In the genomic region with DNA sequence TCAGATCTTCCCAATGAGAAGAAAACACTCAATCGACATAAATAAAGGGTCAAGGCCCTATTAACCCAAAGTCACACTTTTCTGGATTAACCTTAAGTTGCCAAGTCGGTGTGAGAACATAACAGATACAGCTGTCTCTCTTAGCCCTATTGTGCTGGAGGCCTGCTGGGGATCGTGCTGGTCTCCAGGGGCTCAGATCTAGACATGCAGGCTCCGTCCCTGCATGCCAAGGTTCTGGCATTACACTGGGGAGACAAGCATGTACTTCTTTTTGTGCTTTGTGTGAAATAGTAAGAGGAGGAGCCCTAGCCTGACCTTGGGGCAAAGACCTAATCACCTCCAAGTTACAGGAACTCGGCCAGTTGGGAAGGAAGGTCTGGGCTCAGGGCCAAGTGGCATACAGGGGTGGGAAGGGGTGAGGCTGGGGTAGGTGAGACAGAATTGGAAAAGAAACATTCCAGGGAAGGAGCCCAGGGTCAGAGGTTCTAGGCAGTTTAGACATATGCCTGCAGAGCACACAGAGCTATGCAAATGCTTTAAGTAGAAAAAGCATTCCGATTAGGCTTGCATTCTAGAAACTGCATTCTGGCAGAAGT, we compare ENCODE assay signal across 2 cellular contexts.
TF ChIP-seq lines count a peak whose summit lies in the region.

No MANE protein-coding gene starts in this region.

TF ChIP-seq in H1, 55 proteins besides CTCF, POLR2A, EP300 and RAD21:
- TF ChIP-seq RFX5 (IDR thresholded peaks at IDR 0.05; ENCODE audit: borderline replicate concordance, low read depth, low read length) (no peak), TBP (IDR thresholded peaks at IDR 0.05; ENCODE audit: low read depth, low read length) (no peak), TAF7 (optimal IDR thresholded peaks at IDR 0.05; ENCODE audit: borderline replicate concordance, low read depth, low read length) (no peak), CHD2 (IDR thresholded peaks at IDR 0.05; ENCODE audit: low read length) (no peak)

TF ChIP-seq in HepG2, 621 proteins besides CTCF, POLR2A, EP300 and RAD21:
- TF ChIP-seq ZNF24 (IDR thresholded peaks at IDR 0.05): no peak
- TF ChIP-seq, protein P1, sequence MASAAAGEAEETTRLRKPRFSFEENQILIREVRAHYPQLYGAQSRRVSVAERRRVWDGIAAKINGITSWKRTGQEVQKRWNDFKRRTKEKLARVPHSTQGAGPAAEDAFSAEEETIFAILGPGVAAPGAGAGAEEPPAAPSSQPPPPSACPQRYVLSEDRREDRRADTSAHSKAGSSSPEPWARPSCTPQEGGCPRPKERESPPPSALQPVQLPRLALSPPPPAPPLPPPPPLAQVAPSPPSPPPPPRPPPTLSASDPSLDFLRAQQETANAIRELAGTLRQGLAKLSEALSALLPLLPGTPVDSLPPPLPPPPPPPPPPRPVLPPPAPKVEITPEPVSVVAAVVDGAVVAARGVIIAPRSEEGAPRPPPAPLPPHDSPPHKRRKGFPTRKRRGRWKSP (CRISPR knock-in tag; IDR thresholded peaks at IDR 0.05): no peak
- no peak for TF ChIP-seq BRD4 (CRISPR knock-in tag; IDR thresholded peaks at IDR 0.05)
- TF ChIP-seq ZNF556 (CRISPR knock-in tag; IDR thresholded peaks at IDR 0.05; ENCODE audit: borderline replicate concordance): no peak
- TF ChIP-seq ARNT (IDR thresholded peaks at IDR 0.05): no peak
- TF ChIP-seq ZNF614 (CRISPR knock-in tag; IDR thresholded peaks at IDR 0.05; ENCODE audit: borderline replicate concordance): no peak
- no peak for TF ChIP-seq MED8 (CRISPR knock-in tag; IDR thresholded peaks at IDR 0.05; ENCODE audit: insufficient replicate concordance)
TF ChIP-seq in HepG2: peak in this region for 0.
